ENCODE assay signal across 24 cellular contexts in genomic region chr3:43244694-43245093, GRCh38. TPM values are rescaled to one million over a fixed set of nuclear protein-coding genes. Genes with fewer than 3 reads are reported as not detected.
DNase-seq lines count a peak whose midpoint lies in the region; ATAC-seq, FAIRE-seq and TF ChIP-seq lines count a peak whose summit lies in the region.
"Had no signal": no experiment of that assay in that cellular context is flagged by ENCODE, and none has a peak within 500 bp of the region (broad histone marks: within the 10 kb centered on the region; RNA-seq: fewer than 3 reads in every experiment).

No MANE protein-coding gene starts in this region.

- CTCF ChIA-PET in endothelial cell of umbilical vein (lab: Charles Lee), result interaction anchor here (1.6 to 2.2 kb wide), 2 partner anchors 21 to 82 kb away, joined by 5 to 13 read pairs; no protein-coding TSS in a partner anchor

- H3K27ac Mint-ChIP-seq in activated naive CD8-positive, alpha-beta T cell treated with anti-CD3 and anti-CD28 coated beads, Interleukin-2, amount 10 ng/mL, durations not matched to agents 7 days and 5 days, result peak overlapping the region; percentile 44
- H3K27ac Mint-ChIP-seq in activated naive CD8-positive, alpha-beta T cell treated with anti-CD3 and anti-CD28 coated beads for 36 hours, result no peak overlapping the region

- H3F3A ChIP-seq in Loucy (ENCODE audit: low read depth), result no peaks in the 10 kb centered on the region

- peaks cover 5% of the 10 kb centered on the region; the same call in 1 of the 2 replicates for H3K9me3 ChIP-seq in Loucy (ENCODE audit: insufficient read depth, low read depth, low read length)
- no peaks in the 10 kb centered on the region for H3K9me3 ChIP-seq in endothelial cell of umbilical vein (replicated peaks; ENCODE audit: control insufficient read depth, insufficient read depth, low read length)
- H3K9me3 ChIP-seq in subcutaneous abdominal adipose tissue (ENCODE audit: control insufficient read depth in 5 of 5, low read length in 5 of 5), result peaks cover 0 to 6% (median 4%) of the 10 kb centered on the region in 5 donors
- H3K9me3 ChIP-seq in upper lobe of left lung, result peaks cover 0 to 6% (median 4%) of the 10 kb centered on the region in 4 donors
- H3K9me3 ChIP-seq: BE2C had no signal

- H3K9me3 Mint-ChIP-seq in activated naive CD8-positive, alpha-beta T cell treated with anti-CD3 and anti-CD28 coated beads, Interleukin-2, amount 10 ng/mL, durations not matched to agents 7 days and 5 days, result peaks cover 13% of the 10 kb centered on the region
- H3K9me3 Mint-ChIP-seq in activated naive CD8-positive, alpha-beta T cell treated with anti-CD3 and anti-CD28 coated beads for 36 hours, result peaks cover 1% of the 10 kb centered on the region

- H3K27ac ChIP-seq in endothelial cell of umbilical vein (ENCODE audit: insufficient read depth, low read depth, low read length) (peak overlapping the region; percentile 5), subcutaneous abdominal adipose tissue (ENCODE audit: low read depth, low read length) (peak overlapping the region; percentile 42), upper lobe of left lung (peak overlapping the region in 1 of 4 donors; percentile 79)
- H3K27ac ChIP-seq: SK-N-MC had no signal

- DNase-seq in activated naive CD8-positive, alpha-beta T cell treated with anti-CD3 and anti-CD28 coated beads, Interleukin-2, amount 10 ng/mL, durations not matched to agents 7 days and 5 days, result no peak
- DNase-seq in activated naive CD8-positive, alpha-beta T cell treated with anti-CD3 and anti-CD28 coated beads for 36 hours, result no peak
- no peak for DNase-seq in endothelial cell of umbilical vein (ENCODE audit: low read depth, low spot score)
- DNase-seq in upper lobe of left lung, result no peak
- DNase-seq: BE2C, Calu3, DMS153, Kasumi-1, MM.1S, NCI-H1048, NCI-H1436, NCI-H187 treated with DMSO at 0.1 percent for 48 hours, NCI-H2107, NCI-H446 treated with DMSO at 0.1 percent for 48 hours, NCI-H526 treated with DMSO at 0.1 percent for 48 hours, SHP77 had no signal

- no peak overlapping the region for H3K4me3 Mint-ChIP-seq in activated naive CD8-positive, alpha-beta T cell treated with anti-CD3 and anti-CD28 coated beads, Interleukin-2, amount 10 ng/mL, durations not matched to agents 7 days and 5 days
- no peak overlapping the region for H3K4me3 Mint-ChIP-seq in activated naive CD8-positive, alpha-beta T cell treated with anti-CD3 and anti-CD28 coated beads for 36 hours

- dilution Hi-C loops in endothelial cell of umbilical vein (cut with MboI; ENCODE audit: extremely low pct_ligation_motif_present, low sequenced_read_pairs), result no loop called here

- H3K27me3 Mint-ChIP-seq in activated naive CD8-positive, alpha-beta T cell treated with anti-CD3 and anti-CD28 coated beads, Interleukin-2, amount 10 ng/mL, durations not matched to agents 7 days and 5 days, result no peaks in the 10 kb centered on the region
- no peaks in the 10 kb centered on the region for H3K27me3 Mint-ChIP-seq in activated naive CD8-positive, alpha-beta T cell treated with anti-CD3 and anti-CD28 coated beads for 36 hours
- H3K27me3 Mint-ChIP-seq: CD4-positive, alpha-beta memory T cell had no signal

- TF ChIP-seq CTCF in Loucy (conservative IDR thresholded peaks at IDR 0.05; ENCODE audit: low read length), result no peak
- TF ChIP-seq CTCF in endothelial cell of umbilical vein (IDR thresholded peaks at IDR 0.05; ENCODE audit: extremely low read depth in 1 of 2, insufficient read depth in 1 of 2, low read depth in 1 of 2, low read length in 2 of 2), result no peak
- no peak for TF ChIP-seq CTCF in upper lobe of left lung (IDR thresholded peaks at IDR 0.05)

- no peaks in the 10 kb centered on the region for H3K27me3 ChIP-seq in Loucy (ENCODE audit: insufficient read depth, low read length, poor library complexity, severe bottlenecking)
- no peaks in the 10 kb centered on the region for H3K27me3 ChIP-seq in endothelial cell of umbilical vein (ENCODE audit: control insufficient read depth in 2 of 2, insufficient read depth in 2 of 2, low read length in 2 of 2)
- no peaks in the 10 kb centered on the region for H3K27me3 ChIP-seq in subcutaneous abdominal adipose tissue (ENCODE audit: control insufficient read depth in 5 of 5, insufficient read depth in 4 of 5, low read length in 5 of 5)
- H3K27me3 ChIP-seq in upper lobe of left lung, result no peaks in the 10 kb centered on the region
- H3K27me3 ChIP-seq: BE2C had no signal

- H3K79me2 ChIP-seq in Loucy (ENCODE audit: insufficient read depth, low read length) (no peaks in the 10 kb centered on the region), endothelial cell of umbilical vein (ENCODE audit: control insufficient read depth, insufficient read depth, low read length) (no peaks in the 10 kb centered on the region)

- intact Hi-C loops in endothelial cell of umbilical vein (cut with micrococcal nuclease), result no loop called here

- H3K9me2 ChIP-seq in Loucy (replicated peaks; ENCODE audit: low read depth, low read length), result no peaks in the 10 kb centered on the region

- no peak overlapping the region for H3K4me3 ChIP-seq in Loucy (ENCODE audit: low read length, poor library complexity, severe bottlenecking)
- no peak overlapping the region for H3K4me3 ChIP-seq in endothelial cell of umbilical vein (replicated peaks in 1 of 3; ENCODE audit: insufficient read depth in 1 of 3, low read depth in 1 of 3, low read length in 3 of 3)
- H3K4me3 ChIP-seq in subcutaneous abdominal adipose tissue (ENCODE audit: low read depth in 1 of 5, low read length in 5 of 5), result no peak overlapping the region
- H3K4me3 ChIP-seq in upper lobe of left lung, result no peak overlapping the region
- H3K4me3 ChIP-seq: SK-N-MC had no signal

- no peak for FAIRE-seq in endothelial cell of umbilical vein (lab: Jason Lieb, UNC)
- FAIRE-seq: A204.1, GM12891, H54 had no signal

- no peaks in the 10 kb centered on the region for H4K20me1 ChIP-seq in Loucy (ENCODE audit: insufficient read depth, low read length, poor library complexity, severe bottlenecking)
- H4K20me1 ChIP-seq in endothelial cell of umbilical vein (replicated peaks; ENCODE audit: control insufficient read depth, extremely low read depth, insufficient read depth, low read length), result no peaks in the 10 kb centered on the region

- no peak for TF ChIP-seq EP300 in upper lobe of left lung (IDR thresholded peaks at IDR 0.05)

- POLR2A ChIA-PET in activated naive CD8-positive, alpha-beta T cell treated with anti-CD3 and anti-CD28 coated beads, Interleukin-2, amount 10 ng/mL, durations not matched to agents 7 days and 5 days (lab: Charles Lee), result no interaction called here
- POLR2A ChIA-PET in endothelial cell of umbilical vein (lab: Charles Lee), result no interaction called here

- ATAC-seq in activated naive CD8-positive, alpha-beta T cell treated with anti-CD3 and anti-CD28 coated beads, Interleukin-2, amount 10 ng/mL, durations not matched to agents 7 days and 5 days (ENCODE audit: low read depth), result no peak
- ATAC-seq in upper lobe of left lung (ENCODE audit: low FRiP score in 2 of 2) (no peak), HG02870 (IDR thresholded peaks at IDR 0.05; ENCODE audit: unreplicated experiment) (no peak)

- TF ChIP-seq POLR2A in endothelial cell of umbilical vein (IDR thresholded peaks at IDR 0.05; ENCODE audit: low read depth, low read length) (no peak), upper lobe of left lung (IDR thresholded peaks at IDR 0.05) (no peak)

- peaks cover 29% of the 10 kb centered on the region for H3K4me1 Mint-ChIP-seq in activated naive CD8-positive, alpha-beta T cell treated with anti-CD3 and anti-CD28 coated beads, Interleukin-2, amount 10 ng/mL, durations not matched to agents 7 days and 5 days
- H3K4me1 Mint-ChIP-seq in activated naive CD8-positive, alpha-beta T cell treated with anti-CD3 and anti-CD28 coated beads for 36 hours, result peaks cover 41% of the 10 kb centered on the region

- H3K36me3 Mint-ChIP-seq in activated naive CD8-positive, alpha-beta T cell treated with anti-CD3 and anti-CD28 coated beads, Interleukin-2, amount 10 ng/mL, durations not matched to agents 7 days and 5 days, result peaks cover 8% of the 10 kb centered on the region
- no peaks in the 10 kb centered on the region for H3K36me3 Mint-ChIP-seq in activated naive CD8-positive, alpha-beta T cell treated with anti-CD3 and anti-CD28 coated beads for 36 hours
- H3K36me3 Mint-ChIP-seq: CD4-positive, alpha-beta memory T cell had no signal

- BruUV-seq in endothelial cell of umbilical vein (replicated peaks; lab: Mats Ljungman, UMichigan), result no TSS peak

- H3K9ac ChIP-seq in Loucy (ENCODE audit: low read depth, low read length, poor library complexity, severe bottlenecking), result no peak overlapping the region
- no peak overlapping the region for H3K9ac ChIP-seq in endothelial cell of umbilical vein (replicated peaks; ENCODE audit: extremely low read depth, insufficient read depth, low read length)
- H3K9ac ChIP-seq in subcutaneous abdominal adipose tissue (ENCODE audit: low read length in 5 of 5), result no peak overlapping the region

- peak overlapping the region; percentile 29 for H3K4me2 ChIP-seq in Loucy (ENCODE audit: low read depth, low read length, poor library complexity, severe bottlenecking)
- no peak overlapping the region for H3K4me2 ChIP-seq in endothelial cell of umbilical vein (ENCODE audit: insufficient read depth, low read length)

- no peaks in the 10 kb centered on the region for H3K36me3 ChIP-seq in Loucy (ENCODE audit: insufficient read depth, low read length)
- no peaks in the 10 kb centered on the region for H3K36me3 ChIP-seq in endothelial cell of umbilical vein (ENCODE audit: control insufficient read depth in 2 of 2, extremely low read depth in 1 of 2, insufficient read depth in 2 of 2, low read length in 2 of 2)
- H3K36me3 ChIP-seq in subcutaneous abdominal adipose tissue (ENCODE audit: control insufficient read depth in 5 of 5, insufficient read depth in 5 of 5, low read length in 5 of 5), result no peaks in the 10 kb centered on the region
- no peaks in the 10 kb centered on the region for H3K36me3 ChIP-seq in upper lobe of left lung
- H3K36me3 ChIP-seq: BE2C had no signal

- H3K9me1 ChIP-seq in endothelial cell of umbilical vein (replicated peaks; ENCODE audit: control insufficient read depth, extremely low read depth, insufficient read depth, low read length), result no peaks in the 10 kb centered on the region

- H2AFZ ChIP-seq in Loucy (ENCODE audit: low read length) (no peak overlapping the region), endothelial cell of umbilical vein (ENCODE audit: low read depth, low read length) (no peak overlapping the region)

- H3K4me1 ChIP-seq in Loucy (ENCODE audit: insufficient read depth, low read length, poor library complexity, severe bottlenecking) (peaks cover 16% of the 10 kb centered on the region), endothelial cell of umbilical vein (ENCODE audit: control insufficient read depth, extremely low read depth, insufficient read depth, low read length) (peaks cover 47% of the 10 kb centered on the region), subcutaneous abdominal adipose tissue (ENCODE audit: control insufficient read depth in 5 of 5, insufficient read depth in 5 of 5, low read length in 5 of 5) (peaks cover 3 to 58% (median 14%) of the 10 kb centered on the region in 5 donors), upper lobe of left lung (peaks cover 0 to 22% (median 18%) of the 10 kb centered on the region in 4 donors)
- H3K4me1 ChIP-seq: BE2C had no signal

RNA-seq across cellular contexts. Expression of gene SNRK, which starts 41.6 kb away (rescaled TPM):
- 10 to 100 TPM; 70.7 to 73.6 TPM for total RNA-seq in activated naive CD8-positive, alpha-beta T cell treated with anti-CD3 and anti-CD28 coated beads, Interleukin-2, amount 10 ng/mL, durations not matched to agents 7 days and 5 days
- total RNA-seq in activated naive CD8-positive, alpha-beta T cell treated with anti-CD3 and anti-CD28 coated beads for 36 hours, result 10 to 100 TPM; 26.8 to 29.3 TPM
- total RNA-seq in endothelial cell of umbilical vein (99.9 and 108 TPM in 2 replicates), upper lobe of left lung (10 to 100 TPM; 25.1 to 68.5 (median 45.3) TPM)
- polyA plus RNA-seq in endothelial cell of umbilical vein, result 33.3 and 43.3 TPM in 2 replicates
- 40.3 and 42.6 TPM in 2 replicates for polyA plus RNA-seq in endothelial cell of umbilical vein (2011; cell fraction: cytosol; rRNA removed)
- 143 and 154 TPM in 2 replicates for polyA plus RNA-seq in endothelial cell of umbilical vein (2011; cell fraction: nucleus; rRNA removed)
- 80.0 and 80.4 TPM in 2 replicates for polyA plus RNA-seq in endothelial cell of umbilical vein (2012)
- polyA minus RNA-seq in endothelial cell of umbilical vein, result 180 TPM in 2 replicates
- 16.0 TPM for polyA minus RNA-seq in endothelial cell of umbilical vein (2011; cell fraction: cytosol; rRNA and poly(A)+ RNA removed)
- polyA minus RNA-seq in endothelial cell of umbilical vein (2011; cell fraction: nucleus; rRNA and poly(A)+ RNA removed), result 201 and 233 TPM in 2 replicates
